11 cellular contexts compared by ENCODE assay signal in the genomic region with DNA sequence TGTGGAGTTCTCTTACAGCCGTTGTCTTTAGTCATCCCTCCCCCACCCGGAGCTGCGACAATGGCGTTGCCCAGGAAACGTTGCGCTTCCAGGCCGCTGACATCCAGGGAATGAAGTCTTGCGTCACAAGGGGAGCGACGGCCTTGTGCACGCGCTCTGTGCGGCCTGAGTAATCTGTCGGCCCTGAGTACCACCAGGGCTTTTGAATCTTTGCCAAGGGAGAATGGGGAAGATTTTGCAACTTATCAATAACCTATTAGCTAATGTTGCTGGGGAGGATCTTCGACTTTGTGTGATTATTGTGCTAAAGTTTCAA. TPM values are rescaled to one million over a fixed set of nuclear protein-coding genes. Genes with fewer than 3 reads are reported as not detected.
DNase-seq lines count a peak whose midpoint lies in the region; ATAC-seq and TF ChIP-seq lines count a peak whose summit lies in the region.
"Had no signal": no experiment of that assay in that cellular context is flagged by ENCODE, and none has a peak within 500 bp of the region (broad histone marks: within the 10 kb centered on the region; RNA-seq: fewer than 3 reads in every experiment).

A gene (minus strand): TSS at position 62 of the 316 bp plus-strand sequence. CDS start 360 bp downstream, outside the sequence.

- H3K4me3 Mint-ChIP-seq in IgD-negative memory B cell (peak within 1 kb of the TSS; percentile 76 to 95 (median 88)), endodermal cell (peak within 1 kb of the TSS; percentile 37), nephron progenitor cell (no peak within 1 kb of the TSS)

- H3K4me3 ChIP-seq in AG09309 (ENCODE audit: control insufficient read depth, low read depth, low read length) (peak within 1 kb of the TSS; percentile 27), endodermal cell (ENCODE audit: low read length) (no peak within 1 kb of the TSS), adrenal gland (peak within 1 kb of the TSS in 2 of 4 donors; percentile 13 to 65)

- no peak within 1 kb of the TSS for H3K9ac ChIP-seq in endodermal cell (ENCODE audit: extremely low read depth, low read length, poor library complexity, severe bottlenecking)

- no peak for TF ChIP-seq POLR2A in adrenal gland (IDR thresholded peaks at IDR 0.05)

- H3K36me3 ChIP-seq in endodermal cell (ENCODE audit: control insufficient read depth, insufficient read depth, low read length) (no peaks in the 10 kb centered on the region), adrenal gland (replicated peaks in 1 of 2) (no peaks in the 10 kb centered on the region)

- peaks cover 3 to 11% (median 10%) of the 10 kb centered on the region in 3 donors for H3K9me3 Mint-ChIP-seq in IgD-negative memory B cell
- peaks cover 43% of the 10 kb centered on the region for H3K9me3 Mint-ChIP-seq in endodermal cell
- H3K9me3 Mint-ChIP-seq in nephron progenitor cell: peaks cover 50% of the 10 kb centered on the region

- H3K27me3 Mint-ChIP-seq in IgD-negative memory B cell (no peaks in the 10 kb centered on the region), endodermal cell (ENCODE audit: insufficient read depth) (peaks cover 32% of the 10 kb centered on the region), nephron progenitor cell (ENCODE audit: low read depth, poor library complexity) (peaks cover 11% of the 10 kb centered on the region)

- H3K4me1 Mint-ChIP-seq in IgD-negative memory B cell (peaks cover 24 to 30% (median 27%) of the 10 kb centered on the region in 3 donors), endodermal cell (no peaks in the 10 kb centered on the region), nephron progenitor cell (no peaks in the 10 kb centered on the region)

- TF ChIP-seq CTCF in AG09309 (IDR thresholded peaks at IDR 0.05; ENCODE audit: control insufficient read depth, insufficient read depth, low read depth, low read length, missing control alignments) (no peak), endodermal cell (conservative IDR thresholded peaks at IDR 0.05) (no peak), nephron progenitor cell (IDR thresholded peaks at IDR 0.05) (no peak), adrenal gland (IDR thresholded peaks at IDR 0.05) (no peak)

- ATAC-seq in HG03521 (IDR thresholded peaks at IDR 0.05; ENCODE audit: unreplicated experiment): no peak
- ATAC-seq in GM18519 (IDR thresholded peaks at IDR 0.05; ENCODE audit: low FRiP score, unreplicated experiment): no peak

- WGBS in endodermal cell (ENCODE audit: insufficient coverage in 1 of 2, insufficient read length in 1 of 2), 2 experiments: 94 to 98% methylated on average over 13 to 15 of the region's 15 CpGs
- WGBS in adrenal gland, 4 donors: 82 to 93% (median 89%) methylated on average over 15 of the region's 15 CpGs

- H3K36me3 Mint-ChIP-seq in IgD-negative memory B cell (peaks cover 11% of the 10 kb centered on the region), endodermal cell (ENCODE audit: low read depth) (peaks cover 8% of the 10 kb centered on the region), nephron progenitor cell (ENCODE audit: low read depth) (peaks cover 19% of the 10 kb centered on the region)

- H3K27ac Mint-ChIP-seq in IgD-negative memory B cell (peak within 1 kb of the TSS; percentile 85 to 90 (median 86)), endodermal cell (no peak within 1 kb of the TSS), nephron progenitor cell (peak within 1 kb of the TSS; percentile 8)

- intact Hi-C loops in adrenal gland (cut with DNase I): no loop called here

- H3K9me3 ChIP-seq in endodermal cell (ENCODE audit: control insufficient read depth, low read length): peaks cover 61% of the 10 kb centered on the region
- peaks cover 0 to under 1% (median 0%) of the 10 kb centered on the region in 3 donors for H3K9me3 ChIP-seq in adrenal gland (replicated peaks in 1 of 3)

- H3K4me1 ChIP-seq in endodermal cell (ENCODE audit: control insufficient read depth, insufficient read depth, low read length): no peaks in the 10 kb centered on the region
- H3K4me1 ChIP-seq in adrenal gland (replicated peaks in 1 of 2): peaks cover 0 to 5% of the 10 kb centered on the region in 2 donors

- no peaks in the 10 kb centered on the region for H3K27me3 ChIP-seq in endodermal cell (ENCODE audit: control insufficient read depth, insufficient read depth, low read length, poor library complexity, severe bottlenecking)
- H3K27me3 ChIP-seq in adrenal gland: no peaks in the 10 kb centered on the region

- DNase-seq in AG09309 (ENCODE audit: low read depth) (no peak), endodermal cell (no peak), nephron progenitor cell (no peak), adrenal gland (no peak), NCI-H146 (lab: John Stamatoyannopoulos, UW) (no peak)
- DNase-seq: KBM-7; OCI-M1; stimulated activated CD4-positive, alpha-beta T cell treated with anti-CD3 and anti-CD28 coated beads, Interleukin-12 subunit alpha, Interleukin-12 subunit beta, amount 100 ng/mL, for 4 hours had no signal

- H3K27ac ChIP-seq in endodermal cell (ENCODE audit: low read depth, low read length) (no peak within 1 kb of the TSS), adrenal gland (no peak within 1 kb of the TSS)

RNA-seq across cellular contexts. Expression of the gene that starts here (rescaled TPM):
- polyA plus RNA-seq in IgD-negative memory B cell: 0.81 TPM
- under 1 TPM in 1 of 2 donors, not detected in 1; 0.48 TPM for total RNA-seq in endodermal cell
- polyA plus RNA-seq in endodermal cell (2013, experiment 1 of 2): 0.07 TPM
- polyA plus RNA-seq in endodermal cell (2013, experiment 2 of 2): 0.12 TPM
- under 1 TPM in 4 of 8 donors, not detected in 4; 0.11 to 0.43 (median 0.17) TPM for total RNA-seq in adrenal gland
- under 1 TPM in 2 of 3 donors, not detected in 1; 0.03 to 0.27 TPM for polyA plus RNA-seq in adrenal gland
